Comparison of ENCODE assay signal across 1 cellular context in genomic region chr17:7046725-7047397, GRCh38.
A peak's percentile ranks its signal among the peaks of the same experiment; 100 is the strongest.
TF ChIP-seq lines count a peak whose summit lies in the region.

No MANE protein-coding gene starts in this region.

TF ChIP-seq in HepG2, 621 proteins besides CTCF, POLR2A, EP300 and RAD21 (continued from another document and continues in another):
- TF ChIP-seq, protein P1, sequence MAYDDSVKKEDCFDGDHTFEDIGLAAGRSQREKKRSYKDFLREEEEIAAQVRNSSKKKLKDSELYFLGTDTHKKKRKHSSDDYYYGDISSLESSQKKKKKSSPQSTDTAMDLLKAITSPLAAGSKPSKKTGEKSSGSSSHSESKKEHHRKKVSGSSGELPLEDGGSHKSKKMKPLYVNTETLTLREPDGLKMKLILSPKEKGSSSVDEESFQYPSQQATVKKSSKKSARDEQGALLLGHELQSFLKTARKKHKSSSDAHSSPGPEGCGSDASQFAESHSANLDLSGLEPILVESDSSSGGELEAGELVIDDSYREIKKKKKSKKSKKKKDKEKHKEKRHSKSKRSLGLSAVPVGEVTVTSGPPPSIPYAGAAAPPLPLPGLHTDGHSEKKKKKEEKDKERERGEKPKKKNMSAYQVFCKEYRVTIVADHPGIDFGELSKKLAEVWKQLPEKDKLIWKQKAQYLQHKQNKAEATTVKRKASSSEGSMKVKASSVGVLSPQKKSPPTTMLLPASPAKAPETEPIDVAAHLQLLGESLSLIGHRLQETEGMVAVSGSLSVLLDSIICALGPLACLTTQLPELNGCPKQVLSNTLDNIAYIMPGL (CRISPR knock-in tag; IDR thresholded peaks at IDR 0.05; ENCODE audit: borderline replicate concordance in 1 of 2, low read depth in 1 of 2): peak in 1 of 2 experiments; percentile 50; a peak in 1 of 4 replicates
- TF ChIP-seq, protein P2, sequence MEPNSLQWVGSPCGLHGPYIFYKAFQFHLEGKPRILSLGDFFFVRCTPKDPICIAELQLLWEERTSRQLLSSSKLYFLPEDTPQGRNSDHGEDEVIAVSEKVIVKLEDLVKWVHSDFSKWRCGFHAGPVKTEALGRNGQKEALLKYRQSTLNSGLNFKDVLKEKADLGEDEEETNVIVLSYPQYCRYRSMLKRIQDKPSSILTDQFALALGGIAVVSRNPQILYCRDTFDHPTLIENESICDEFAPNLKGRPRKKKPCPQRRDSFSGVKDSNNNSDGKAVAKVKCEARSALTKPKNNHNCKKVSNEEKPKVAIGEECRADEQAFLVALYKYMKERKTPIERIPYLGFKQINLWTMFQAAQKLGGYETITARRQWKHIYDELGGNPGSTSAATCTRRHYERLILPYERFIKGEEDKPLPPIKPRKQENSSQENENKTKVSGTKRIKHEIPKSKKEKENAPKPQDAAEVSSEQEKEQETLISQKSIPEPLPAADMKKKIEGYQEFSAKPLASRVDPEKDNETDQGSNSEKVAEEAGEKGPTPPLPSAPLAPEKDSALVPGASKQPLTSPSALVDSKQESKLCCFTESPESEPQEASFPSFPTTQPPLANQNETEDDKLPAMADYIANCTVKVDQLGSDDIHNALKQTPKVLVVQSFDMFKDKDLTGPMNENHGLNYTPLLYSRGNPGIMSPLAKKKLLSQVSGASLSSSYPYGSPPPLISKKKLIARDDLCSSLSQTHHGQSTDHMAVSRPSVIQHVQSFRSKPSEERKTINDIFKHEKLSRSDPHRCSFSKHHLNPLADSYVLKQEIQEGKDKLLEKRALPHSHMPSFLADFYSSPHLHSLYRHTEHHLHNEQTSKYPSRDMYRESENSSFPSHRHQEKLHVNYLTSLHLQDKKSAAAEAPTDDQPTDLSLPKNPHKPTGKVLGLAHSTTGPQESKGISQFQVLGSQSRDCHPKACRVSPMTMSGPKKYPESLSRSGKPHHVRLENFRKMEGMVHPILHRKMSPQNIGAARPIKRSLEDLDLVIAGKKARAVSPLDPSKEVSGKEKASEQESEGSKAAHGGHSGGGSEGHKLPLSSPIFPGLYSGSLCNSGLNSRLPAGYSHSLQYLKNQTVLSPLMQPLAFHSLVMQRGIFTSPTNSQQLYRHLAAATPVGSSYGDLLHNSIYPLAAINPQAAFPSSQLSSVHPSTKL (CRISPR knock-in tag; IDR thresholded peaks at IDR 0.05): peak; percentile 92
- TF ChIP-seq ZFY (CRISPR knock-in tag; IDR thresholded peaks at IDR 0.05) (0 out of 2 replicates have a peak, but pooled peaks have one; percentile 31), PPARG (CRISPR knock-in tag; conservative IDR thresholded peaks at IDR 0.05) (0 out of 2 replicates have a peak, but pooled peaks have one; percentile 33), RERE (CRISPR knock-in tag; IDR thresholded peaks at IDR 0.05; ENCODE audit: low read depth) (peak; percentile 71; the same call in 1 of the 2 replicates), NR2F6 (IDR thresholded peaks at IDR 0.05) (0 out of 2 replicates have a peak, but pooled peaks have one; percentile 27), NR2F6 (CRISPR knock-in tag; IDR thresholded peaks at IDR 0.05) (peak; percentile 42; the same call in 1 of the 2 replicates), ELF1 (CRISPR knock-in tag; IDR thresholded peaks at IDR 0.05) (0 out of 2 replicates have a peak, but pooled peaks have one; percentile 18), ZEB1 (IDR thresholded peaks at IDR 0.05; ENCODE audit: insufficient replicate concordance, low read depth) (peak; percentile 46), PAXIP1 (CRISPR knock-in tag; conservative IDR thresholded peaks at IDR 0.05) (peak; percentile 81), FOXO1 (CRISPR knock-in tag; IDR thresholded peaks at IDR 0.05) (peak; percentile 29; the same call in 1 of the 2 replicates), ATF2 (CRISPR knock-in tag; IDR thresholded peaks at IDR 0.05) (peak; percentile 92), MED1 (CRISPR knock-in tag; IDR thresholded peaks at IDR 0.05) (peak; percentile 64; the same call in 1 of the 2 replicates), ZNF605 (CRISPR knock-in tag; IDR thresholded peaks at IDR 0.05) (peak; percentile 27; the same call in 1 of the 2 replicates), NFIC (IDR thresholded peaks at IDR 0.05; ENCODE audit: low read length) (peak; percentile 51; the same call in 1 of the 2 replicates)
- TF ChIP-seq, protein P3, sequence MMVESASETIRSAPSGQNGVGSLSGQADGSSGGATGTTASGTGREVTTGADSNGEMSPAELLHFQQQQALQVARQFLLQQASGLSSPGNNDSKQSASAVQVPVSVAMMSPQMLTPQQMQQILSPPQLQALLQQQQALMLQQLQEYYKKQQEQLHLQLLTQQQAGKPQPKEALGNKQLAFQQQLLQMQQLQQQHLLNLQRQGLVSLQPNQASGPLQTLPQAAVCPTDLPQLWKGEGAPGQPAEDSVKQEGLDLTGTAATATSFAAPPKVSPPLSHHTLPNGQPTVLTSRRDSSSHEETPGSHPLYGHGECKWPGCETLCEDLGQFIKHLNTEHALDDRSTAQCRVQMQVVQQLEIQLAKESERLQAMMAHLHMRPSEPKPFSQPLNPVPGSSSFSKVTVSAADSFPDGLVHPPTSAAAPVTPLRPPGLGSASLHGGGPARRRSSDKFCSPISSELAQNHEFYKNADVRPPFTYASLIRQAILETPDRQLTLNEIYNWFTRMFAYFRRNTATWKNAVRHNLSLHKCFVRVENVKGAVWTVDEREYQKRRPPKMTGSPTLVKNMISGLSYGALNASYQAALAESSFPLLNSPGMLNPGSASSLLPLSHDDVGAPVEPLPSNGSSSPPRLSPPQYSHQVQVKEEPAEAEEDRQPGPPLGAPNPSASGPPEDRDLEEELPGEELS (CRISPR knock-in tag; IDR thresholded peaks at IDR 0.05): peak; percentile 68; the same call in 1 of the 2 replicates
- TF ChIP-seq, protein P4, sequence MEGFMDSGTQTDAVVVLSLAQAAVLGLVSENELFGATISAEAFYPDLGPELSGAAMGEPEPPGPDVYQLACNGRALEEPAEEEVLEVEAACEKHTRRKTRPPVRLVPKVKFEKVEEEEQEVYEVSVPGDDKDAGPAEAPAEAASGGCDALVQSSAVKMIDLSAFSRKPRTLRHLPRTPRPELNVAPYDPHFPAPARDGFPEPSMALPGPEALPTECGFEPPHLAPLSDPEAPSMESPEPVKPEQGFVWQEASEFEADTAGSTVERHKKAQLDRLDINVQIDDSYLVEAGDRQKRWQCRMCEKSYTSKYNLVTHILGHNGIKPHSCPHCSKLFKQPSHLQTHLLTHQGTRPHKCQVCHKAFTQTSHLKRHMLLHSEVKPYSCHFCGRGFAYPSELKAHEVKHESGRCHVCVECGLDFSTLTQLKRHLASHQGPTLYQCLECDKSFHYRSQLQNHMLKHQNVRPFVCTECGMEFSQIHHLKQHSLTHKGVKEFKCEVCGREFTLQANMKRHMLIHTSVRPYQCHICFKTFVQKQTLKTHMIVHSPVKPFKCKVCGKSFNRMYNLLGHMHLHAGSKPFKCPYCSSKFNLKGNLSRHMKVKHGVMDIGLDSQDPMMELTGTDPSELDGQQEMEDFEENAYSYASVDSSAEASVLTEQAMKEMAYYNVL (CRISPR knock-in tag; IDR thresholded peaks at IDR 0.05; ENCODE audit: borderline replicate concordance): peak; percentile 48; the same call in 1 of the 2 replicates
- TF ChIP-seq, protein P5, sequence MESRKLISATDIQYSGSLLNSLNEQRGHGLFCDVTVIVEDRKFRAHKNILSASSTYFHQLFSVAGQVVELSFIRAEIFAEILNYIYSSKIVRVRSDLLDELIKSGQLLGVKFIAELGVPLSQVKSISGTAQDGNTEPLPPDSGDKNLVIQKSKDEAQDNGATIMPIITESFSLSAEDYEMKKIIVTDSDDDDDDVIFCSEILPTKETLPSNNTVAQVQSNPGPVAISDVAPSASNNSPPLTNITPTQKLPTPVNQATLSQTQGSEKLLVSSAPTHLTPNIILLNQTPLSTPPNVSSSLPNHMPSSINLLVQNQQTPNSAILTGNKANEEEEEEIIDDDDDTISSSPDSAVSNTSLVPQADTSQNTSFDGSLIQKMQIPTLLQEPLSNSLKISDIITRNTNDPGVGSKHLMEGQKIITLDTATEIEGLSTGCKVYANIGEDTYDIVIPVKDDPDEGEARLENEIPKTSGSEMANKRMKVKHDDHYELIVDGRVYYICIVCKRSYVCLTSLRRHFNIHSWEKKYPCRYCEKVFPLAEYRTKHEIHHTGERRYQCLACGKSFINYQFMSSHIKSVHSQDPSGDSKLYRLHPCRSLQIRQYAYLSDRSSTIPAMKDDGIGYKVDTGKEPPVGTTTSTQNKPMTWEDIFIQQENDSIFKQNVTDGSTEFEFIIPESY (CRISPR knock-in tag; IDR thresholded peaks at IDR 0.05): 0 out of 2 replicates have a peak, but pooled peaks have one; percentile 7
- TF ChIP-seq, protein P6, sequence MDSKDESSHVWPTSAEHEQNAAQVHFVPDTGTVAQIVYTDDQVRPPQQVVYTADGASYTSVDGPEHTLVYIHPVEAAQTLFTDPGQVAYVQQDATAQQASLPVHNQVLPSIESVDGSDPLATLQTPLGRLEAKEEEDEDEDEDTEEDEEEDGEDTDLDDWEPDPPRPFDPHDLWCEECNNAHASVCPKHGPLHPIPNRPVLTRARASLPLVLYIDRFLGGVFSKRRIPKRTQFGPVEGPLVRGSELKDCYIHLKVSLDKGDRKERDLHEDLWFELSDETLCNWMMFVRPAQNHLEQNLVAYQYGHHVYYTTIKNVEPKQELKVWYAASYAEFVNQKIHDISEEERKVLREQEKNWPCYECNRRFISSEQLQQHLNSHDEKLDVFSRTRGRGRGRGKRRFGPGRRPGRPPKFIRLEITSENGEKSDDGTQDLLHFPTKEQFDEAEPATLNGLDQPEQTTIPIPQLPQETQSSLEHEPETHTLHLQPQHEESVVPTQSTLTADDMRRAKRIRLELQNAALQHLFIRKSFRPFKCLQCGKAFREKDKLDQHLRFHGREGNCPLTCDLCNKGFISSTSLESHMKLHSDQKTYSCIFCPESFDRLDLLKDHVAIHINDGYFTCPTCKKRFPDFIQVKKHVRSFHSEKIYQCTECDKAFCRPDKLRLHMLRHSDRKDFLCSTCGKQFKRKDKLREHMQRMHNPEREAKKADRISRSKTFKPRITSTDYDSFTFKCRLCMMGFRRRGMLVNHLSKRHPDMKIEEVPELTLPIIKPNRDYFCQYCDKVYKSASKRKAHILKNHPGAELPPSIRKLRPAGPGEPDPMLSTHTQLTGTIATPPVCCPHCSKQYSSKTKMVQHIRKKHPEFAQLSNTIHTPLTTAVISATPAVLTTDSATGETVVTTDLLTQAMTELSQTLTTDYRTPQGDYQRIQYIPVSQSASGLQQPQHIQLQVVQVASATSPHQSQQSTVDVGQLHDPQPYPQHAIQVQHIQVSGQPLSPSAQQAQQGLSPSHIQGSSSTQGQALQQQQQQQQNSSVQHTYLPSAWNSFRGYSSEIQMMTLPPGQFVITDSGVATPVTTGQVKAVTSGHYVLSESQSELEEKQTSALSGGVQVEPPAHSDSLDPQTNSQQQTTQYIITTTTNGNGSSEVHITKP (CRISPR knock-in tag; IDR thresholded peaks at IDR 0.05; ENCODE audit: low read depth): 0 out of 2 replicates have a peak, but pooled peaks have one; percentile 38
